In genomic region chr19:392375-392970, GRCh38 we compare ENCODE assay signal across 32 cellular contexts. TPM values are rescaled to one million over a fixed set of nuclear protein-coding genes. Genes with fewer than 3 reads are reported as not detected.
A peak's percentile ranks its signal among the peaks of the same experiment; 100 is the strongest.
DNase-seq lines count a peak whose midpoint lies in the region; FAIRE-seq and TF ChIP-seq lines count a peak whose summit lies in the region.
"Had no signal": no experiment of that assay in that cellular context is flagged by ENCODE, and none has a peak within 500 bp of the region (broad histone marks: within the 10 kb centered on the region; RNA-seq: fewer than 3 reads in every experiment).

No MANE protein-coding gene starts in this region.

- peaks cover 4% of the 10 kb centered on the region for H3K36me3 Mint-ChIP-seq in activated naive CD4-positive, alpha-beta T cell treated with anti-CD3 and anti-CD28 coated beads, Interleukin-2, amount 10 ng/mL, durations not matched to agents 7 days and 5 days
- no peaks in the 10 kb centered on the region for H3K36me3 Mint-ChIP-seq in chondrocyte (ENCODE audit: low read depth)
- H3K36me3 Mint-ChIP-seq: T-cell had no signal

- H3K9me3 Mint-ChIP-seq in activated naive CD4-positive, alpha-beta T cell treated with anti-CD3 and anti-CD28 coated beads, Interleukin-2, amount 10 ng/mL, durations not matched to agents 7 days and 5 days: peaks cover 24% of the 10 kb centered on the region
- peaks cover 4% of the 10 kb centered on the region for H3K9me3 Mint-ChIP-seq in chondrocyte (ENCODE audit: low read depth)

- POLR2A ChIA-PET in GM10248 (lab: Yijun Ruan, JAX): no interaction called here

- H3K27me3 Mint-ChIP-seq in activated naive CD4-positive, alpha-beta T cell treated with anti-CD3 and anti-CD28 coated beads, Interleukin-2, amount 10 ng/mL, durations not matched to agents 7 days and 5 days: peaks cover 23% of the 10 kb centered on the region
- peaks cover 4% of the 10 kb centered on the region for H3K27me3 Mint-ChIP-seq in chondrocyte (ENCODE audit: low read depth)

- DNase-seq in activated naive CD4-positive, alpha-beta T cell treated with anti-CD3 and anti-CD28 coated beads, Interleukin-2, amount 10 ng/mL, durations not matched to agents 7 days and 5 days: peak; percentile 15
- no peak for DNase-seq in activated naive CD4-positive, alpha-beta T cell treated with Interleukin-2 at 50 U/mL for 16 hours
- DNase-seq in NB4 (ENCODE audit: low read depth): peak; percentile 28
- DNase-seq in chondrocyte (ENCODE audit: low spot score): peak; percentile 55
- DNase-seq in posterior vena cava (ENCODE audit: low spot score): peak; percentile 53
- no peak for DNase-seq in GM10248 (ENCODE audit: extremely low spot score)
- no peak for DNase-seq in NCI-H510A (lab: John Stamatoyannopoulos, UW)
- DNase-seq in D721Med (ENCODE audit: insufficient read length, low spot score): no peak
- DNase-seq: activated CD4-positive, CD25-positive, alpha-beta regulatory T cell treated with anti-CD3 and anti-CD28 coated beads, Interleukin-2, amount 50 U/mL, for 72 hours; activated CD8-positive, alpha-beta memory T cell treated with anti-CD3 and anti-CD28 coated beads for 24 hours; activated naive CD8-positive, alpha-beta T cell treated with anti-CD3 and anti-CD28 coated beads for 36 hours; activated T-cell treated with anti-CD3 and anti-CD28 coated beads, Interleukin-2, amount 50 U/mL, for 1 hour; BE2C; central memory CD4-positive, alpha-beta T cell; DND-41; glutamatergic neuron; H9; NCI-H1092 treated with DMSO at 0.1 percent for 48 hours; NCI-H2081; NCI-H446 treated with DMSO at 0.1 percent for 48 hours; stimulated activated CD4-positive, alpha-beta T cell treated with anti-CD3 and anti-CD28 coated beads, Interleukin-4, amount 100 ng/mL, for 1 hour; stimulated activated naive CD8-positive, alpha-beta T cell treated with anti-CD3 and anti-CD28 coated beads, Interleukin-15, Interleukin-2, amounts not matched to agents 100 U/mL and 50 U/mL, for 24 hours; T-cell had no signal

- H3K4me1 Mint-ChIP-seq in activated naive CD4-positive, alpha-beta T cell treated with anti-CD3 and anti-CD28 coated beads, Interleukin-2, amount 10 ng/mL, durations not matched to agents 7 days and 5 days: no peaks in the 10 kb centered on the region
- H3K4me1 Mint-ChIP-seq in chondrocyte (ENCODE audit: low read depth): no peaks in the 10 kb centered on the region
- H3K4me1 Mint-ChIP-seq: activated naive CD8-positive, alpha-beta T cell treated with anti-CD3 and anti-CD28 coated beads for 36 hours had no signal

- CTCF ChIA-PET in activated naive CD4-positive, alpha-beta T cell treated with anti-CD3 and anti-CD28 coated beads, Interleukin-2, amount 10 ng/mL, durations not matched to agents 7 days and 5 days (lab: Charles Lee): no interaction called here
- CTCF ChIA-PET in GM10248 (lab: Yijun Ruan, JAX): no interaction called here

- no peak for TF ChIP-seq POLR2A in NB4 (IDR thresholded peaks at IDR 0.05; ENCODE audit: extremely low read depth, insufficient read length)

- TF ChIP-seq CTCF in NB4 (IDR thresholded peaks at IDR 0.05; ENCODE audit: low read depth, low read length) (no peak), chondrocyte (IDR thresholded peaks at IDR 0.05) (no peak), GM10248 (IDR thresholded peaks at IDR 0.05; ENCODE audit: control extremely low read depth, extremely low read depth, low read depth, missing control alignments) (no peak), D721Med (IDR thresholded peaks at IDR 0.05; ENCODE audit: insufficient read depth, missing control alignments) (no peak)

- no peak overlapping the region for H3K4me3 ChIP-seq in NB4 (ENCODE audit: low read depth, low read length)
- H3K4me3 ChIP-seq: dorsolateral prefrontal cortex, GM12878, SJSA1, thoracic aorta had no signal

- H3K4me3 Mint-ChIP-seq in activated naive CD4-positive, alpha-beta T cell treated with anti-CD3 and anti-CD28 coated beads, Interleukin-2, amount 10 ng/mL, durations not matched to agents 7 days and 5 days: no peak overlapping the region
- no peak overlapping the region for H3K4me3 Mint-ChIP-seq in chondrocyte (ENCODE audit: unreplicated experiment)
- H3K4me3 Mint-ChIP-seq: T-cell had no signal

- no peak for FAIRE-seq in D721Med (lab: Jason Lieb, UNC)
- FAIRE-seq: astrocyte, endothelial cell of umbilical vein, GM12878, RCC 7860, TTC549 had no signal

- intact Hi-C loops in posterior vena cava (cut with DNase I): no loop called here

- no peak overlapping the region for H3K27ac Mint-ChIP-seq in activated naive CD4-positive, alpha-beta T cell treated with anti-CD3 and anti-CD28 coated beads, Interleukin-2, amount 10 ng/mL, durations not matched to agents 7 days and 5 days
- no peak overlapping the region for H3K27ac Mint-ChIP-seq in chondrocyte (ENCODE audit: unreplicated experiment)

RNA-seq across cellular contexts. Expression of gene C2CD4C, which starts 16.5 kb away (rescaled TPM):
- total RNA-seq in chondrocyte: 1.1 to 1.4 TPM (median 1.4 TPM) in 3 replicates
- total RNA-seq in posterior vena cava: 1 to 10 TPM; 1.1 to 2.9 TPM
- total RNA-seq: GM12878, kidney epithelial cell had no signal

RNA-seq across cellular contexts. Expression of gene MIER2, which starts 47.9 kb away (rescaled TPM):
- 40.2 to 44.5 TPM (median 42.4 TPM) in 3 replicates for total RNA-seq in chondrocyte
- 10 to 100 TPM; 18.8 to 25.3 TPM for total RNA-seq in posterior vena cava

Comparison
In these comparisons a context has a peak if more than half of its experiments do, and no peak if none do; other contexts are left out.
1. DNase-seq: peak in activated naive CD4-positive, alpha-beta T cell treated with anti-CD3 and anti-CD28 coated beads, Interleukin-2, amount 10 ng/mL, durations not matched to agents 7 days and 5 days (single experiment), NB4 (single experiment), chondrocyte (single experiment) and posterior vena cava (single experiment); none in activated naive CD4-positive, alpha-beta T cell treated with Interleukin-2 at 50 U/mL for 16 hours (single experiment), GM10248 (single experiment), NCI-H510A (single experiment) and D721Med (single experiment).